Comparison of ENCODE assay signal across 8 cellular contexts in genomic region chr16:75462804-75463203, GRCh38. TPM values are rescaled to one million over a fixed set of nuclear protein-coding genes. Genes with fewer than 3 reads are reported as not detected.
A peak's percentile ranks its signal among the peaks of the same experiment; 100 is the strongest.
DNase-seq lines count a peak whose midpoint lies in the region; ATAC-seq, FAIRE-seq and TF ChIP-seq lines count a peak whose summit lies in the region.

No MANE protein-coding gene starts in this region.

- no peak overlapping the region for H3K27ac ChIP-seq in astrocyte (ENCODE audit: low read depth, low read length)

- H3K36me3 Mint-ChIP-seq in astrocyte (ENCODE audit: low read depth, unreplicated experiment) = no peaks in the 10 kb centered on the region
- H3K36me3 Mint-ChIP-seq in nephron progenitor cell (ENCODE audit: low read depth) = peaks cover 21% of the 10 kb centered on the region

- no peaks in the 10 kb centered on the region for H3K36me3 ChIP-seq in astrocyte (ENCODE audit: insufficient read depth, low read length)

- H2AFZ ChIP-seq in astrocyte (ENCODE audit: low read depth, low read length) = no peak overlapping the region

- H3K27me3 Mint-ChIP-seq in astrocyte (ENCODE audit: low read depth, unreplicated experiment) = no peaks in the 10 kb centered on the region
- H3K27me3 Mint-ChIP-seq in nephron progenitor cell (ENCODE audit: low read depth, poor library complexity) = peaks cover 4% of the 10 kb centered on the region

- H3K27ac Mint-ChIP-seq in astrocyte (ENCODE audit: unreplicated experiment) = no peak overlapping the region
- peak overlapping the region; percentile 34 for H3K27ac Mint-ChIP-seq in nephron progenitor cell

- TF ChIP-seq CTCF in astrocyte (IDR thresholded peaks at IDR 0.05; ENCODE audit: insufficient read depth, low read depth, low read length) = no peak
- no peak for TF ChIP-seq CTCF in nephron progenitor cell (IDR thresholded peaks at IDR 0.05)

- no peaks in the 10 kb centered on the region for H3K9me3 ChIP-seq in astrocyte (ENCODE audit: insufficient read depth, low read depth, low read length)

- ATAC-seq in GM18498 (IDR thresholded peaks at IDR 0.05; ENCODE audit: unreplicated experiment) (peak; percentile 25), HG03159 (IDR thresholded peaks at IDR 0.05; ENCODE audit: unreplicated experiment) (peak; percentile 37)

- FAIRE-seq in astrocyte (lab: Jason Lieb, UNC) (no peak), HTR-8/SVneo (lab: Jason Lieb, UNC) (no peak)

- H3K4me3 Mint-ChIP-seq in astrocyte (ENCODE audit: unreplicated experiment) = peak overlapping the region; percentile 96
- peak overlapping the region; percentile 97 for H3K4me3 Mint-ChIP-seq in nephron progenitor cell

- H3K9ac ChIP-seq in astrocyte (ENCODE audit: low read length) = peak overlapping the region; percentile 91

- H3K4me1 Mint-ChIP-seq in astrocyte (ENCODE audit: low read depth, unreplicated experiment) (peaks cover 11% of the 10 kb centered on the region), nephron progenitor cell (peaks cover 43% of the 10 kb centered on the region)

- no peaks in the 10 kb centered on the region for H3K27me3 ChIP-seq in astrocyte (ENCODE audit: insufficient read depth, low read length)

- no peak for DNase-seq in astrocyte (ENCODE audit: low read depth)
- DNase-seq in nephron progenitor cell = no peak
- DNase-seq in DMS 273 (lab: John Stamatoyannopoulos, UW; ENCODE audit: unreplicated experiment) = no peak
- no peak for DNase-seq in HTR-8/SVneo (ENCODE audit: insufficient read length, low spot score)
- no peak for DNase-seq in activated CD4-positive, CD25-positive, alpha-beta regulatory T cell treated with anti-CD3 and anti-CD28 coated beads, Interleukin-2, amount 50 U/mL, for 72 hours
- DNase-seq in hepatic stellate cell (ENCODE audit: low spot score) = no peak

- H3K4me2 ChIP-seq in astrocyte (ENCODE audit: low read length) = peak overlapping the region; percentile 97

- H3K4me3 ChIP-seq in astrocyte (ENCODE audit: insufficient read depth, low read depth, low read length) = no peak overlapping the region

- peaks cover 62% of the 10 kb centered on the region for H3K79me2 ChIP-seq in astrocyte (ENCODE audit: insufficient read depth, low read length)

- H3K4me1 ChIP-seq in astrocyte (ENCODE audit: insufficient read depth, low read length) = peaks cover 3% of the 10 kb centered on the region

- H3K9me3 Mint-ChIP-seq in astrocyte (ENCODE audit: unreplicated experiment) (no peaks in the 10 kb centered on the region), nephron progenitor cell (peaks cover 4% of the 10 kb centered on the region)

- peaks cover 57% of the 10 kb centered on the region for H4K20me1 ChIP-seq in astrocyte (ENCODE audit: insufficient read depth, low read length)

RNA-seq across cellular contexts. Expression of gene TMEM170A, which starts 1.7 kb away (rescaled TPM):
- 15.2 and 16.4 TPM in 2 replicates for total RNA-seq in astrocyte

RNA-seq across cellular contexts. Expression of gene CFDP1, which starts 29.5 kb away (rescaled TPM):
- 36.9 and 38.7 TPM in 2 replicates for total RNA-seq in astrocyte

RNA-seq across cellular contexts. Expression of gene CHST6, which starts 32.4 kb away (rescaled TPM):
- total RNA-seq in astrocyte = 2.5 and 3.4 TPM in 2 replicates
